In genomic region chr15:79166311-79166955, GRCh38 we compare ENCODE assay signal across 30 cellular contexts.
"Had no signal": no experiment of that assay in that cellular context is flagged by ENCODE, and none has a peak within 500 bp of the region (broad histone marks: within the 10 kb centered on the region; RNA-seq: fewer than 3 reads in every experiment).

No MANE protein-coding gene starts in this region.

- H3K4me1 ChIP-seq: adrenal gland, body of pancreas, breast epithelium had no signal

- H3K36me3 ChIP-seq: adrenal gland, breast epithelium had no signal

- ATAC-seq: activated naive CD4-positive, alpha-beta T cell treated with anti-CD3 and anti-CD28 coated beads, Interleukin-2, amount 50 U/mL, for 72 hours; activated T-cell treated with anti-CD3 and anti-CD28 coated beads, Interleukin-2, amount 50 U/mL, for 4 hours; body of pancreas; Panc1; SK-N-SH treated with all-trans-retinoic acid at 6 μM for 48 hours had no signal

- H3K27ac ChIP-seq: adrenal gland, body of pancreas, breast epithelium, VCaP had no signal

- H3K9me3 ChIP-seq: adrenal gland, body of pancreas, breast epithelium had no signal

- DNase-seq: activated B cell treated with CpG ODN at 0.5 μM for 24 hours; activated CD4-positive, alpha-beta memory T cell treated with anti-CD3 and anti-CD28 coated beads for 36 hours; activated CD4-positive, alpha-beta T cell treated with anti-CD3 and anti-CD28 coated beads for 4 hours; activated CD4-positive, alpha-beta T cell treated with anti-CD3 and anti-CD28 coated beads, Interleukin-2, amount 50 U/mL, for 1 hour; activated CD4-positive, CD25-positive, alpha-beta regulatory T cell treated with anti-CD3 and anti-CD28 coated beads, Interleukin-2, amount 50 U/mL, for 72 hours; activated CD8-positive, alpha-beta memory T cell treated with anti-CD3 and anti-CD28 coated beads, Interleukin-2, amount 50 U/mL, for 4 hours; activated gamma-delta T cell treated with Interleukin-2 at 50 U/mL for 16 hours; activated naive CD4-positive, alpha-beta T cell treated with anti-CD3 and anti-CD28 coated beads for 36 hours; activated T-cell treated with anti-CD3 and anti-CD28 coated beads for 4 hours; activated T-cell treated with anti-CD3 and anti-CD28 coated beads, Interleukin-2, amount 50 U/mL, for 4 hours; adrenal gland; body of pancreas; NCI-H1105; NCI-H1436; NCI-H187 treated with DMSO at 0.1 percent for 48 hours; NCI-H2081; NCI-H2227 treated with DMSO at 0.1 percent for 48 hours; NCI-H446; NCI-H510A treated with DMSO at 0.1 percent for 48 hours; NCI-H526 treated with DMSO at 0.1 percent for 48 hours; SIG-M5; SW 1271; T-helper 1 cell; T-helper 2 cell; T-helper 9 cell had no signal

- H3K27me3 ChIP-seq: adrenal gland, body of pancreas, breast epithelium had no signal

- H3K4me3 ChIP-seq: adrenal gland, body of pancreas, breast epithelium had no signal
